Comparison of ENCODE assay signal across 14 cellular contexts in genomic region chr20:57857969-57858368, GRCh38.
DNase-seq lines count a peak whose midpoint lies in the region; ATAC-seq and TF ChIP-seq lines count a peak whose summit lies in the region.
"Had no signal": no experiment of that assay in that cellular context is flagged by ENCODE, and none has a peak within 500 bp of the region (broad histone marks: within the 10 kb centered on the region; RNA-seq: fewer than 3 reads in every experiment).

No MANE protein-coding gene starts in this region.

- peaks cover 1% of the 10 kb centered on the region for H3K36me3 Mint-ChIP-seq in central memory CD8-positive, alpha-beta T cell (ENCODE audit: insufficient read depth)
- H3K36me3 Mint-ChIP-seq: CD8-positive, alpha-beta memory T cell had no signal

- dilution Hi-C loops in mammary epithelial cell (cut with HindIII; ENCODE audit: low sequenced_read_pairs): no loop called here

- peaks cover 19% of the 10 kb centered on the region for H3K4me1 Mint-ChIP-seq in central memory CD8-positive, alpha-beta T cell

- CTCF ChIA-PET in mammary epithelial cell (lab: Charles Lee; ENCODE audit: low non-redundant PET): no interaction called here

- DNase-seq in mammary epithelial cell (peak; percentile 35), breast epithelium (ENCODE audit: low spot score in 2 of 2) (no peak), RWPE2 (ENCODE audit: low spot score) (no peak), T-helper 2 cell (no peak), COLO668 (lab: John Stamatoyannopoulos, UW; ENCODE audit: unreplicated experiment) (no peak)
- no peak for DNase-seq in central memory CD8-positive, alpha-beta T cell (ENCODE audit: low spot score in 2 of 2)
- DNase-seq: BE2C; CD8-positive, alpha-beta memory T cell; DMS53; GF-D8 had no signal

- no peaks in the 10 kb centered on the region for H3K36me3 ChIP-seq in mammary epithelial cell (ENCODE audit: insufficient read depth, low read length)
- H3K36me3 ChIP-seq in breast epithelium: no peaks in the 10 kb centered on the region
- H3K36me3 ChIP-seq in RWPE2 (ENCODE audit: low read depth): no peaks in the 10 kb centered on the region
- H3K36me3 ChIP-seq: BE2C, HAP-1 had no signal

- H3K4me3 Mint-ChIP-seq in central memory CD8-positive, alpha-beta T cell: peak overlapping the region; percentile 14

- TF ChIP-seq CTCF in mammary epithelial cell (conservative IDR thresholded peaks at IDR 0.05 in 1 of 2, IDR thresholded peaks at IDR 0.05 in 1 of 2; ENCODE audit: extremely low read depth in 1 of 2, insufficient read depth in 1 of 2, low read depth in 1 of 2, low read length in 2 of 2) (no peak), breast epithelium (IDR thresholded peaks at IDR 0.05) (no peak), RWPE2 (IDR thresholded peaks at IDR 0.05; ENCODE audit: poor library complexity, severe bottlenecking) (peak; percentile 53)

- no peaks in the 10 kb centered on the region for H3K9me3 ChIP-seq in mammary epithelial cell (replicated peaks; ENCODE audit: insufficient read depth, low read length)
- no peaks in the 10 kb centered on the region for H3K9me3 ChIP-seq in breast epithelium
- no peaks in the 10 kb centered on the region for H3K9me3 ChIP-seq in RWPE2 (ENCODE audit: severe bottlenecking)
- H3K9me3 ChIP-seq: A549, BE2C, HAP-1 had no signal

- H3K27me3 ChIP-seq in mammary epithelial cell (ENCODE audit: insufficient read depth, low read length) (no peaks in the 10 kb centered on the region), breast epithelium (no peaks in the 10 kb centered on the region), RWPE2 (ENCODE audit: insufficient read depth, poor library complexity, severe bottlenecking) (no peaks in the 10 kb centered on the region)
- H3K27me3 ChIP-seq: BE2C had no signal

- intact Hi-C loops in mammary epithelial cell (cut with micrococcal nuclease): loop anchor here (1.0 kb wide), 1 partner anchor 321 kb away; no protein-coding TSS in a partner anchor
- intact Hi-C loops in breast epithelium (cut with DNase I; ENCODE audit: low total_unique reads): no loop called here

- no peak overlapping the region for H3K4me2 ChIP-seq in mammary epithelial cell (ENCODE audit: insufficient read depth, low read depth, low read length)
- H3K4me2 ChIP-seq: A549 had no signal

- no peak for TF ChIP-seq POLR2A in breast epithelium (IDR thresholded peaks at IDR 0.05)

- no peaks in the 10 kb centered on the region for H4K20me1 ChIP-seq in mammary epithelial cell (ENCODE audit: insufficient read depth, low read length)

- H3K9ac ChIP-seq in mammary epithelial cell (ENCODE audit: insufficient read depth, low read length): no peak overlapping the region

- H2AFZ ChIP-seq in mammary epithelial cell (ENCODE audit: low read depth, low read length): no peak overlapping the region

- 98% methylated on average over 2 of the region's 2 CpGs for WGBS in mammary epithelial cell (ENCODE audit: low coverage, missing lambda C conversion rate)

- no peaks in the 10 kb centered on the region for H3K79me2 ChIP-seq in mammary epithelial cell (ENCODE audit: insufficient read depth, low read length)

- no peak overlapping the region for H3K4me3 ChIP-seq in mammary epithelial cell (replicated peaks in 1 of 3; ENCODE audit: insufficient read depth in 1 of 3, low read depth in 2 of 3, low read length in 3 of 3)
- no peak overlapping the region for H3K4me3 ChIP-seq in breast epithelium
- no peak overlapping the region for H3K4me3 ChIP-seq in RWPE2 (ENCODE audit: severe bottlenecking)
- H3K4me3 ChIP-seq: A549, HAP-1 had no signal

- in situ Hi-C loops in mammary epithelial cell (cut with MboI; ENCODE audit: low sequenced_read_pairs in 2 of 2): no loop called here

- H3K4me1 ChIP-seq in mammary epithelial cell (ENCODE audit: insufficient read depth, low read length) (no peaks in the 10 kb centered on the region), breast epithelium (no peaks in the 10 kb centered on the region), RWPE2 (ENCODE audit: insufficient read depth, poor library complexity, severe bottlenecking) (no peaks in the 10 kb centered on the region)
- H3K4me1 ChIP-seq: A549, HAP-1 had no signal

- no peak overlapping the region for H3K27ac Mint-ChIP-seq in central memory CD8-positive, alpha-beta T cell (ENCODE audit: low read depth)

- peak; percentile 44; the same call in 2 of the 3 replicates for ATAC-seq in RWPE2 (ENCODE audit: low read depth)
- ATAC-seq in central memory CD8-positive, alpha-beta T cell (replicated peaks; ENCODE audit: extremely low read depth, poor library complexity, severe bottlenecking): no peak
- ATAC-seq: A549, HepG2 had no signal

- H3K27ac ChIP-seq in mammary epithelial cell (ENCODE audit: insufficient read depth, low read depth, low read length) (no peak overlapping the region), breast epithelium (no peak overlapping the region), RWPE2 (ENCODE audit: poor library complexity, severe bottlenecking) (no peak overlapping the region)
- H3K27ac ChIP-seq: A549, C4-2B had no signal

- no TSS peak for BruUV-seq in mammary epithelial cell (replicated peaks; lab: Mats Ljungman, UMichigan)

- H3K27me3 Mint-ChIP-seq in central memory CD8-positive, alpha-beta T cell: no peaks in the 10 kb centered on the region

- H3K9me3 Mint-ChIP-seq in central memory CD8-positive, alpha-beta T cell: no peaks in the 10 kb centered on the region
